8 cellular contexts compared by ENCODE assay signal in genomic region chr5:132865668-132866341, GRCh38. TPM values are rescaled to one million over a fixed set of nuclear protein-coding genes. Genes with fewer than 3 reads are reported as not detected.
A peak's percentile ranks its signal among the peaks of the same experiment; 100 is the strongest.
DNase-seq lines count a peak whose midpoint lies in the region; ATAC-seq, FAIRE-seq and TF ChIP-seq lines count a peak whose summit lies in the region.

No MANE protein-coding gene starts in this region.

- peaks cover 5% of the 10 kb centered on the region for H3K36me3 ChIP-seq in astrocyte (ENCODE audit: insufficient read depth, low read length)
- H3K36me3 ChIP-seq in HepG2 (replicated peaks in 1 of 2; ENCODE audit: control insufficient read depth in 1 of 2, insufficient read depth in 2 of 2, low read length in 2 of 2): peaks cover 0 to 25% of the 10 kb centered on the region in 2 experiments; a peak in 3 of 5 replicates
- peaks cover 19% of the 10 kb centered on the region for H3K36me3 ChIP-seq in thoracic aorta

- POLR2A ChIA-PET in HepG2 (lab: Yijun Ruan, JAX): interaction anchor here (0.7 to 8.7 kb wide), 15 partner anchors 12 to 1104 kb away, joined by 3 to 91 read pairs (median 9); partner anchors contain the start of genes AFF4, HSPA4 and SHROOM1

- H3K4me3 Mint-ChIP-seq in astrocyte (ENCODE audit: unreplicated experiment): peak overlapping the region; percentile 99

- peak; percentile 18 for DNase-seq in NCI-H2227 (lab: John Stamatoyannopoulos, UW; ENCODE audit: unreplicated experiment)
- no peak for DNase-seq in NCI-H2227 treated with DMSO at 0.1 percent for 48 hours (lab: John Stamatoyannopoulos, UW)
- DNase-seq in astrocyte (ENCODE audit: low read depth): no peak
- DNase-seq in HepG2 (ENCODE audit: low spot score): no peak
- no peak for DNase-seq in thoracic aorta (ENCODE audit: low spot score)
- DNase-seq in cortex of kidney (lab: John Stamatoyannopoulos, UW): no peak
- no peak for DNase-seq in islet precursor cell

- BruUV-seq in HepG2 (replicated peaks; lab: Mats Ljungman, UMichigan): TSS peak; percentile 94

- WGBS in HepG2 (ENCODE audit: low lambda C conversion rate): 52% methylated on average over 27 of the region's 30 CpGs

- peaks cover 5% of the 10 kb centered on the region for H3K27me3 ChIP-seq in astrocyte (ENCODE audit: insufficient read depth, low read length)
- H3K27me3 ChIP-seq in HepG2 (ENCODE audit: control insufficient read depth in 1 of 2, insufficient read depth in 2 of 2, low read length in 2 of 2): no peaks in the 10 kb centered on the region; a peak in 1 of 5 replicates
- no peaks in the 10 kb centered on the region for H3K27me3 ChIP-seq in thoracic aorta (replicated peaks; ENCODE audit: insufficient read depth)

- H2AFZ ChIP-seq in astrocyte (ENCODE audit: low read depth, low read length) (peak overlapping the region; percentile 66), HepG2 (ENCODE audit: low read length) (no peak overlapping the region)

- TF ChIP-seq CTCF in astrocyte (IDR thresholded peaks at IDR 0.05; ENCODE audit: insufficient read depth, low read depth, low read length) (no peak), HepG2 (CRISPR knock-in tag; IDR thresholded peaks at IDR 0.05) (no peak), thoracic aorta (IDR thresholded peaks at IDR 0.05) (no peak)

- in situ Hi-C loops in HepG2 (cut with HindIII; ENCODE audit: extremely low pct_ligation_motif_present, low pct_unique_long_range_greater_than_20kb): no loop called here

- H3K9me3 ChIP-seq in astrocyte (ENCODE audit: insufficient read depth, low read depth, low read length) (no peaks in the 10 kb centered on the region), HepG2 (ENCODE audit: low read length) (no peaks in the 10 kb centered on the region), thoracic aorta (no peaks in the 10 kb centered on the region)

- no peaks in the 10 kb centered on the region for H3K27me3 Mint-ChIP-seq in astrocyte (ENCODE audit: low read depth, unreplicated experiment)

- H3K27ac ChIP-seq in astrocyte (ENCODE audit: low read depth, low read length): peak overlapping the region; percentile 94
- peak overlapping the region; percentile 86 for H3K27ac ChIP-seq in HepG2 (ENCODE audit: extremely low read length, insufficient read depth, low read length)
- H3K27ac ChIP-seq in thoracic aorta: peak overlapping the region; percentile 83 to 90

- TF ChIP-seq RAD21 in HepG2 (CRISPR knock-in tag; IDR thresholded peaks at IDR 0.05): no peak

- CTCF ChIA-PET in HepG2 (lab: Yijun Ruan, JAX; ENCODE audit: low intra/inter-chr PET ratio, low total read pairs): interaction anchor here (0.7 to 2.0 kb wide), 2 partner anchors 36 to 58 kb away, joined by 3 to 9 read pairs; partner anchors contain the start of gene SHROOM1

- peak overlapping the region; percentile 94 for H3K9ac ChIP-seq in astrocyte (ENCODE audit: low read length)
- H3K9ac ChIP-seq in HepG2 (ENCODE audit: insufficient read depth, low read depth, low read length): peak overlapping the region; percentile 97

- peak overlapping the region; percentile 98 for H3K27ac Mint-ChIP-seq in astrocyte (ENCODE audit: unreplicated experiment)

- ATAC-seq in HG03280 (IDR thresholded peaks at IDR 0.05; ENCODE audit: unreplicated experiment) (peak; percentile 26), HepG2 (no peak), thoracic aorta (ENCODE audit: insufficient number of reproducible peaks, low FRiP score, low read depth) (peak; percentile 9)

- H3K4me2 ChIP-seq in astrocyte (ENCODE audit: low read length) (peak overlapping the region; percentile 87), HepG2 (ENCODE audit: low read depth, low read length) (peak overlapping the region; percentile 68)

- intact Hi-C loops in HepG2 (cut with micrococcal nuclease; ENCODE audit: unreplicated experiment): loop anchor here (1.0 kb wide), 2 partner anchors 36 to 59 kb away; partner anchors contain the start of gene SHROOM1

- no peak for TF ChIP-seq POLR2A in HepG2 (IDR thresholded peaks at IDR 0.05; ENCODE audit: insufficient read depth in 1 of 2, low read depth in 2 of 2, low read length in 2 of 2)

- H3K9me3 Mint-ChIP-seq in astrocyte (ENCODE audit: unreplicated experiment): no peaks in the 10 kb centered on the region

- H3K79me2 ChIP-seq in astrocyte (ENCODE audit: insufficient read depth, low read length): peaks cover 19% of the 10 kb centered on the region
- H3K79me2 ChIP-seq in HepG2 (ENCODE audit: insufficient read depth, low read length): peaks cover 16% of the 10 kb centered on the region

- H4K20me1 ChIP-seq in astrocyte (ENCODE audit: insufficient read depth, low read length) (peaks cover 3% of the 10 kb centered on the region), HepG2 (ENCODE audit: insufficient read depth, low read length) (no peaks in the 10 kb centered on the region)

- H3K4me1 ChIP-seq in astrocyte (ENCODE audit: insufficient read depth, low read length) (peaks cover 6% of the 10 kb centered on the region), HepG2 (ENCODE audit: insufficient read depth, low read length) (peaks cover 53% of the 10 kb centered on the region), thoracic aorta (ENCODE audit: control insufficient read depth in 1 of 2, low read depth in 2 of 2) (peaks cover 7 to 16% of the 10 kb centered on the region in 2 donors)

- peaks cover 14% of the 10 kb centered on the region for H3K4me1 Mint-ChIP-seq in astrocyte (ENCODE audit: low read depth, unreplicated experiment)

- no peak for TF ChIP-seq EP300 in HepG2 (IDR thresholded peaks at IDR 0.05; ENCODE audit: low read depth in 2 of 2, low read length in 2 of 2)
- TF ChIP-seq EP300 in HepG2 (CRISPR knock-in tag; IDR thresholded peaks at IDR 0.05; ENCODE audit: borderline replicate concordance): no peak

- H3K4me3 ChIP-seq in astrocyte (ENCODE audit: insufficient read depth, low read depth, low read length) (peak overlapping the region; percentile 84), HepG2 (replicated peaks in 1 of 3; ENCODE audit: insufficient read depth in 1 of 3, low read depth in 2 of 3, low read length in 3 of 3) (peak overlapping the region; percentile 10 to 88 (median 39); a peak in 5 of 6 replicates), thoracic aorta (peak overlapping the region; percentile 82)

- H3K36me3 Mint-ChIP-seq in astrocyte (ENCODE audit: low read depth, unreplicated experiment): peaks cover 8% of the 10 kb centered on the region

- no peak for FAIRE-seq in astrocyte (lab: Jason Lieb, UNC)
- FAIRE-seq in HepG2 (lab: Jason Lieb, UNC): no peak

RNA-seq across cellular contexts. Expression of gene GDF9, which starts 0.5 kb away (rescaled TPM):
- total RNA-seq in astrocyte: 0.34 and 0.46 TPM in 2 replicates
- 0.07 and 0.38 TPM in 2 replicates for total RNA-seq in HepG2 (2016; rRNA removed; fragmentation: Illumina TruSeq; extraction: Trizol)
- 0.20 and 0.71 TPM in 2 replicates for total RNA-seq in HepG2 (2016; cell fraction: cytosol; rRNA removed; fragmentation: Illumina TruSeq; extraction: Trizol; ENCODE audit: low read depth)
- 0.15 and 0.49 TPM in 2 replicates for total RNA-seq in HepG2 (2016; cell fraction: insoluble cytoplasmic fraction; rRNA removed; fragmentation: Illumina TruSeq; extraction: Trizol)
- total RNA-seq in HepG2 (2016; cell fraction: membrane; rRNA removed; fragmentation: Illumina TruSeq; extraction: Trizol): 0.46 and 0.55 TPM in 2 replicates
- 0.60 and 0.65 TPM in 2 replicates for total RNA-seq in HepG2 (2016; cell fraction: nucleus; rRNA removed; fragmentation: Illumina TruSeq; extraction: Trizol)
- 0.33 and 0.50 TPM in 2 replicates for polyA plus RNA-seq in HepG2 (2011; rRNA removed)
- 0.09 and 0.24 TPM in 2 replicates for polyA plus RNA-seq in HepG2 (2011; cell fraction: cytosol; rRNA removed)
- 0.51 and 0.68 TPM in 2 replicates for polyA plus RNA-seq in HepG2 (2011; cell fraction: nucleus; rRNA removed)
- polyA plus RNA-seq in HepG2 (2012): 0.16 and 0.20 TPM in 2 replicates
- 0.07 and 0.37 TPM in 2 replicates for polyA plus RNA-seq in HepG2 (2016; cell fraction: cytosol; fragmentation: Illumina TruSeq; extraction: Trizol; ENCODE audit: low read depth)
- polyA plus RNA-seq in HepG2 (2016; cell fraction: insoluble cytoplasmic fraction; fragmentation: Illumina TruSeq; extraction: Trizol; ENCODE audit: low read depth): 0.21 and 0.23 TPM in 2 replicates
- polyA plus RNA-seq in HepG2 (2016; cell fraction: membrane; fragmentation: Illumina TruSeq; extraction: Trizol; ENCODE audit: low read depth): 0.21 and 0.26 TPM in 2 replicates
- polyA plus RNA-seq in HepG2 (2016; cell fraction: nucleus; fragmentation: Illumina TruSeq; extraction: Trizol; ENCODE audit: insufficient read depth, low read depth): 0.92 and 1.0 TPM in 2 replicates
- polyA minus RNA-seq in HepG2 (2011; rRNA and poly(A)+ RNA removed; ENCODE audit: low replicate concordance): 0.21 and 0.84 TPM in 2 replicates
- polyA minus RNA-seq in HepG2 (2011; cell fraction: cytosol; rRNA and poly(A)+ RNA removed): not detected in 2 replicates
- polyA minus RNA-seq in HepG2 (2011; cell fraction: nucleus; rRNA and poly(A)+ RNA removed): 0.64 and 2.0 TPM in 2 replicates
- total RNA-seq in thoracic aorta: not detected

RNA-seq across cellular contexts. Expression of gene UQCRQ, which starts 0.6 kb away (rescaled TPM):
- total RNA-seq in astrocyte (382 and 409 TPM in 2 replicates), HepG2 (2016; rRNA removed; fragmentation: Illumina TruSeq; extraction: Trizol) (575 and 610 TPM in 2 replicates), thoracic aorta (10 to 100 TPM; 49.5 to 59.3 TPM)
- total RNA-seq in HepG2 (2016; cell fraction: cytosol; rRNA removed; fragmentation: Illumina TruSeq; extraction: Trizol; ENCODE audit: low read depth): 434 and 616 TPM in 2 replicates
- 541 and 719 TPM in 2 replicates for total RNA-seq in HepG2 (2016; cell fraction: insoluble cytoplasmic fraction; rRNA removed; fragmentation: Illumina TruSeq; extraction: Trizol)
- 520 and 710 TPM in 2 replicates for total RNA-seq in HepG2 (2016; cell fraction: membrane; rRNA removed; fragmentation: Illumina TruSeq; extraction: Trizol)
- total RNA-seq in HepG2 (2016; cell fraction: nucleus; rRNA removed; fragmentation: Illumina TruSeq; extraction: Trizol): 214 and 220 TPM in 2 replicates
- 237 and 257 TPM in 2 replicates for polyA plus RNA-seq in HepG2 (2011; rRNA removed)
- polyA plus RNA-seq in HepG2 (2011; cell fraction: cytosol; rRNA removed): 173 and 215 TPM in 2 replicates
- 111 and 145 TPM in 2 replicates for polyA plus RNA-seq in HepG2 (2011; cell fraction: nucleus; rRNA removed)
- polyA plus RNA-seq in HepG2 (2012): 221 and 310 TPM in 2 replicates
- 298 and 464 TPM in 2 replicates for polyA plus RNA-seq in HepG2 (2016; cell fraction: cytosol; fragmentation: Illumina TruSeq; extraction: Trizol; ENCODE audit: low read depth)
- 393 and 430 TPM in 2 replicates for polyA plus RNA-seq in HepG2 (2016; cell fraction: insoluble cytoplasmic fraction; fragmentation: Illumina TruSeq; extraction: Trizol; ENCODE audit: low read depth)
- polyA plus RNA-seq in HepG2 (2016; cell fraction: membrane; fragmentation: Illumina TruSeq; extraction: Trizol; ENCODE audit: low read depth): 329 and 431 TPM in 2 replicates
- polyA plus RNA-seq in HepG2 (2016; cell fraction: nucleus; fragmentation: Illumina TruSeq; extraction: Trizol; ENCODE audit: insufficient read depth, low read depth): 240 and 275 TPM in 2 replicates
- polyA minus RNA-seq in HepG2 (2011; rRNA and poly(A)+ RNA removed; ENCODE audit: low replicate concordance): 39.6 and 61.4 TPM in 2 replicates
- 26.8 and 32.8 TPM in 2 replicates for polyA minus RNA-seq in HepG2 (2011; cell fraction: cytosol; rRNA and poly(A)+ RNA removed)
- polyA minus RNA-seq in HepG2 (2011; cell fraction: nucleus; rRNA and poly(A)+ RNA removed): 52.9 and 60.8 TPM in 2 replicates

RNA-seq across cellular contexts. Expression of gene LEAP2, which starts 7.7 kb away (rescaled TPM):
- total RNA-seq in astrocyte (0.27 and 0.31 TPM in 2 replicates), HepG2 (2016; rRNA removed; fragmentation: Illumina TruSeq; extraction: Trizol) (19.8 and 23.9 TPM in 2 replicates), thoracic aorta (under 1 TPM in 1 of 2 donors, not detected in 1; 0.49 TPM)
- total RNA-seq in HepG2 (2016; cell fraction: cytosol; rRNA removed; fragmentation: Illumina TruSeq; extraction: Trizol; ENCODE audit: low read depth): 31.9 and 33.8 TPM in 2 replicates
- 21.4 and 22.6 TPM in 2 replicates for total RNA-seq in HepG2 (2016; cell fraction: insoluble cytoplasmic fraction; rRNA removed; fragmentation: Illumina TruSeq; extraction: Trizol)
- total RNA-seq in HepG2 (2016; cell fraction: membrane; rRNA removed; fragmentation: Illumina TruSeq; extraction: Trizol): 22.4 and 23.2 TPM in 2 replicates
- 17.3 and 21.3 TPM in 2 replicates for total RNA-seq in HepG2 (2016; cell fraction: nucleus; rRNA removed; fragmentation: Illumina TruSeq; extraction: Trizol)
- 51.9 and 70.9 TPM in 2 replicates for polyA plus RNA-seq in HepG2 (2011; rRNA removed)
- 18.2 and 34.0 TPM in 2 replicates for polyA plus RNA-seq in HepG2 (2011; cell fraction: cytosol; rRNA removed)
- 19.5 and 30.9 TPM in 2 replicates for polyA plus RNA-seq in HepG2 (2011; cell fraction: nucleus; rRNA removed)
- 83.9 and 193 TPM in 2 replicates for polyA plus RNA-seq in HepG2 (2012)
- polyA plus RNA-seq in HepG2 (2016; cell fraction: cytosol; fragmentation: Illumina TruSeq; extraction: Trizol; ENCODE audit: low read depth): 9.5 and 10.5 TPM in 2 replicates
- polyA plus RNA-seq in HepG2 (2016; cell fraction: insoluble cytoplasmic fraction; fragmentation: Illumina TruSeq; extraction: Trizol; ENCODE audit: low read depth): 12.1 and 12.5 TPM in 2 replicates
- polyA plus RNA-seq in HepG2 (2016; cell fraction: membrane; fragmentation: Illumina TruSeq; extraction: Trizol; ENCODE audit: low read depth): 7.0 and 11.1 TPM in 2 replicates
- polyA plus RNA-seq in HepG2 (2016; cell fraction: nucleus; fragmentation: Illumina TruSeq; extraction: Trizol; ENCODE audit: insufficient read depth, low read depth): 19.5 and 23.5 TPM in 2 replicates
- 3.2 and 62.6 TPM in 2 replicates for polyA minus RNA-seq in HepG2 (2011; rRNA and poly(A)+ RNA removed; ENCODE audit: low replicate concordance)
- polyA minus RNA-seq in HepG2 (2011; cell fraction: cytosol; rRNA and poly(A)+ RNA removed): 68.1 and 102 TPM in 2 replicates
- 42.6 and 69.6 TPM in 2 replicates for polyA minus RNA-seq in HepG2 (2011; cell fraction: nucleus; rRNA and poly(A)+ RNA removed)

RNA-seq across cellular contexts. Expression of gene SHROOM1, which starts 35.4 kb away (rescaled TPM):
- total RNA-seq in astrocyte: 5.0 TPM in 2 replicates
- total RNA-seq in HepG2 (2016; rRNA removed; fragmentation: Illumina TruSeq; extraction: Trizol): 8.9 and 18.2 TPM in 2 replicates
- 2.9 and 3.0 TPM in 2 replicates for total RNA-seq in HepG2 (2016; cell fraction: cytosol; rRNA removed; fragmentation: Illumina TruSeq; extraction: Trizol; ENCODE audit: low read depth)
- total RNA-seq in HepG2 (2016; cell fraction: insoluble cytoplasmic fraction; rRNA removed; fragmentation: Illumina TruSeq; extraction: Trizol): 8.5 and 16.1 TPM in 2 replicates
- 6.2 and 8.3 TPM in 2 replicates for total RNA-seq in HepG2 (2016; cell fraction: membrane; rRNA removed; fragmentation: Illumina TruSeq; extraction: Trizol)
- total RNA-seq in HepG2 (2016; cell fraction: nucleus; rRNA removed; fragmentation: Illumina TruSeq; extraction: Trizol): 14.0 and 18.5 TPM in 2 replicates
- polyA plus RNA-seq in HepG2 (2011; rRNA removed): 25.7 and 34.5 TPM in 2 replicates
- 18.4 and 21.6 TPM in 2 replicates for polyA plus RNA-seq in HepG2 (2011; cell fraction: cytosol; rRNA removed)
- 60.0 and 62.0 TPM in 2 replicates for polyA plus RNA-seq in HepG2 (2011; cell fraction: nucleus; rRNA removed)
- polyA plus RNA-seq in HepG2 (2012): 12.5 and 16.7 TPM in 2 replicates
- polyA plus RNA-seq in HepG2 (2016; cell fraction: cytosol; fragmentation: Illumina TruSeq; extraction: Trizol; ENCODE audit: low read depth): 2.1 and 2.2 TPM in 2 replicates
- 11.5 and 14.1 TPM in 2 replicates for polyA plus RNA-seq in HepG2 (2016; cell fraction: insoluble cytoplasmic fraction; fragmentation: Illumina TruSeq; extraction: Trizol; ENCODE audit: low read depth)
- 4.6 and 5.0 TPM in 2 replicates for polyA plus RNA-seq in HepG2 (2016; cell fraction: membrane; fragmentation: Illumina TruSeq; extraction: Trizol; ENCODE audit: low read depth)
- polyA plus RNA-seq in HepG2 (2016; cell fraction: nucleus; fragmentation: Illumina TruSeq; extraction: Trizol; ENCODE audit: insufficient read depth, low read depth): 52.3 and 58.0 TPM in 2 replicates
- polyA minus RNA-seq in HepG2 (2011; rRNA and poly(A)+ RNA removed; ENCODE audit: low replicate concordance): 10.1 and 31.5 TPM in 2 replicates
- polyA minus RNA-seq in HepG2 (2011; cell fraction: cytosol; rRNA and poly(A)+ RNA removed): 14.4 and 20.5 TPM in 2 replicates
- polyA minus RNA-seq in HepG2 (2011; cell fraction: nucleus; rRNA and poly(A)+ RNA removed): 29.1 and 42.4 TPM in 2 replicates
- 10 to 100 TPM; 13.1 to 15.4 TPM for total RNA-seq in thoracic aorta

RNA-seq across cellular contexts. Expression of gene SOWAHA, which starts 52.7 kb away (rescaled TPM):
- total RNA-seq in astrocyte (0.10 and 0.20 TPM in 2 replicates), HepG2 (2016; rRNA removed; fragmentation: Illumina TruSeq; extraction: Trizol) (1.9 and 2.0 TPM in 2 replicates), thoracic aorta (under 1 TPM; 0.63 to 0.68 TPM)
- total RNA-seq in HepG2 (2016; cell fraction: cytosol; rRNA removed; fragmentation: Illumina TruSeq; extraction: Trizol; ENCODE audit: low read depth): 0.35 and 0.40 TPM in 2 replicates
- total RNA-seq in HepG2 (2016; cell fraction: insoluble cytoplasmic fraction; rRNA removed; fragmentation: Illumina TruSeq; extraction: Trizol): 2.0 and 2.2 TPM in 2 replicates
- 1.4 and 1.6 TPM in 2 replicates for total RNA-seq in HepG2 (2016; cell fraction: membrane; rRNA removed; fragmentation: Illumina TruSeq; extraction: Trizol)
- 1.1 and 1.6 TPM in 2 replicates for total RNA-seq in HepG2 (2016; cell fraction: nucleus; rRNA removed; fragmentation: Illumina TruSeq; extraction: Trizol)
- polyA plus RNA-seq in HepG2 (2011; rRNA removed): 0.82 and 0.95 TPM in 2 replicates
- polyA plus RNA-seq in HepG2 (2011; cell fraction: cytosol; rRNA removed): 0.88 and 1.0 TPM in 2 replicates
- 0.57 and 0.77 TPM in 2 replicates for polyA plus RNA-seq in HepG2 (2011; cell fraction: nucleus; rRNA removed)
- 0.73 and 0.79 TPM in 2 replicates for polyA plus RNA-seq in HepG2 (2012)
- polyA plus RNA-seq in HepG2 (2016; cell fraction: cytosol; fragmentation: Illumina TruSeq; extraction: Trizol; ENCODE audit: low read depth): 0.28 and 0.41 TPM in 2 replicates
- 2.7 and 2.9 TPM in 2 replicates for polyA plus RNA-seq in HepG2 (2016; cell fraction: insoluble cytoplasmic fraction; fragmentation: Illumina TruSeq; extraction: Trizol; ENCODE audit: low read depth)
- polyA plus RNA-seq in HepG2 (2016; cell fraction: membrane; fragmentation: Illumina TruSeq; extraction: Trizol; ENCODE audit: low read depth): 1.2 and 1.3 TPM in 2 replicates
- polyA plus RNA-seq in HepG2 (2016; cell fraction: nucleus; fragmentation: Illumina TruSeq; extraction: Trizol; ENCODE audit: insufficient read depth, low read depth): 1.7 and 1.8 TPM in 2 replicates
- 2.2 TPM in 1 of 2 replicates, not detected in the other for polyA minus RNA-seq in HepG2 (2011; rRNA and poly(A)+ RNA removed; ENCODE audit: low replicate concordance)
- 0.49 and 1.1 TPM in 2 replicates for polyA minus RNA-seq in HepG2 (2011; cell fraction: cytosol; rRNA and poly(A)+ RNA removed)
- 0.62 and 0.64 TPM in 2 replicates for polyA minus RNA-seq in HepG2 (2011; cell fraction: nucleus; rRNA and poly(A)+ RNA removed)

Comparison
In these comparisons a context has a peak if more than half of its experiments do, and no peak if none do; other contexts are left out.
1. RNA of gene LEAP2, which starts 7.7 kb away (total RNA-seq): 17.3 to 33.8 TPM in HepG2; 0.49 TPM in thoracic aorta and 0.27 to 0.31 TPM in astrocyte; every median in the first group is over 10 times any median in the second.
2. Peak in every context shown above with its lines, with median percentiles within 50 percentile points of each other: H3K27ac ChIP-seq and H3K4me3 ChIP-seq.